15 cellular contexts compared by ENCODE assay signal in genomic region chr3:64067510-64068346, GRCh38. TPM values are rescaled to one million over a fixed set of nuclear protein-coding genes. Genes with fewer than 3 reads are reported as not detected.
DNase-seq lines count a peak whose midpoint lies in the region; ATAC-seq, FAIRE-seq and TF ChIP-seq lines count a peak whose summit lies in the region.
"Had no signal": no experiment of that assay in that cellular context is flagged by ENCODE, and none has a peak within 500 bp of the region (broad histone marks: within the 10 kb centered on the region; RNA-seq: fewer than 3 reads in every experiment).

No MANE protein-coding gene starts in this region.

- DNase-seq in HCEC 1CT: peak; percentile 10
- peak; percentile 18 for DNase-seq in left ventricle myocardium inferior
- no peak for DNase-seq in COLO829 (ENCODE audit: low spot score)
- no peak for DNase-seq in urothelium cell line (ENCODE audit: low spot score)
- no peak for DNase-seq in SHP77 treated with DMSO at 0.1 percent for 48 hours (lab: John Stamatoyannopoulos, UW)
- DNase-seq: activated B cell treated with CpG ODN at 0.5 μM for 24 hours; Caco-2; hypothalamus; MV-4-11; stimulated activated CD4-positive, alpha-beta T cell treated with anti-CD3 and anti-CD28 coated beads, Interleukin-2, amount 100 ng/mL, for 48 hours; T-helper 17 cell had no signal

- H3K4me1 ChIP-seq in ACC112 (ENCODE audit: control insufficient read depth, insufficient read depth, low read length, unreplicated experiment): peaks cover 21% of the 10 kb centered on the region
- peaks cover 31% of the 10 kb centered on the region for H3K4me1 ChIP-seq in left ventricle myocardium inferior

- H3K27me3 ChIP-seq in ACC112 (ENCODE audit: insufficient read depth, low read length) (no peaks in the 10 kb centered on the region), left ventricle myocardium inferior (ENCODE audit: low read depth) (no peaks in the 10 kb centered on the region)
- H3K27me3 ChIP-seq: cardiac muscle cell had no signal

- intact Hi-C loops in left ventricle myocardium inferior (cut with micrococcal nuclease): no loop called here

- H3K9me3 ChIP-seq in left ventricle myocardium inferior (replicated peaks): no peaks in the 10 kb centered on the region
- H3K9me3 ChIP-seq: Caco-2 had no signal

- H3K27ac ChIP-seq in ACC112 (ENCODE audit: low read depth, low read length) (no peak overlapping the region), left ventricle myocardium inferior (replicated peaks) (no peak overlapping the region)
- H3K27ac ChIP-seq: cardiac muscle cell had no signal

- FAIRE-seq in urothelium cell line (lab: Jason Lieb, UNC): no peak

- no peaks in the 10 kb centered on the region for H3K79me2 ChIP-seq in ACC112 (ENCODE audit: control insufficient read depth, insufficient read depth, low read length, unreplicated experiment)

- no peak for TF ChIP-seq CTCF in left ventricle myocardium inferior (IDR thresholded peaks at IDR 0.05; ENCODE audit: borderline replicate concordance)

- ATAC-seq in SK-N-SH treated with all-trans-retinoic acid at 6 μM for 48 hours (no peak; the same call in 2 of the 3 replicates), GM18873 (IDR thresholded peaks at IDR 0.05; ENCODE audit: low FRiP score, unreplicated experiment) (no peak)
- ATAC-seq: T-helper 17 cell had no signal

- H3K36me3 ChIP-seq in ACC112 (ENCODE audit: insufficient read depth, low read length) (no peaks in the 10 kb centered on the region), left ventricle myocardium inferior (no peaks in the 10 kb centered on the region)
- H3K36me3 ChIP-seq: cardiac muscle cell had no signal

- H3K4me3 ChIP-seq in ACC112 (ENCODE audit: low read depth, low read length) (no peak overlapping the region), left ventricle myocardium inferior (no peak overlapping the region)
- H3K4me3 ChIP-seq: cardiac muscle cell had no signal

- peak overlapping the region; percentile 0 for H2AFZ ChIP-seq in ACC112 (ENCODE audit: low read length, unreplicated experiment)

TF ChIP-seq in SK-N-SH treated with all-trans-retinoic acid at 6 μM for 48 hours, 23 proteins besides CTCF, POLR2A, EP300 and RAD21:
- TF ChIP-seq TCF4 (CRISPR knock-in tag; IDR thresholded peaks at IDR 0.05; ENCODE audit: borderline replicate concordance): peak; percentile 21; the same call in 1 of the 2 replicates
- no peak for TF ChIP-seq ZNF70 (CRISPR knock-in tag; IDR thresholded peaks at IDR 0.05)
- TF ChIP-seq POU6F1 (CRISPR knock-in tag; IDR thresholded peaks at IDR 0.05; ENCODE audit: borderline replicate concordance, low read depth): no peak
- TF ChIP-seq ZNF565 (CRISPR knock-in tag; conservative IDR thresholded peaks at IDR 0.05; ENCODE audit: low read depth): no peak
- no peak for TF ChIP-seq ARNTL (CRISPR knock-in tag; IDR thresholded peaks at IDR 0.05; ENCODE audit: borderline replicate concordance, low read depth)
- no peak for TF ChIP-seq BACH2 (CRISPR knock-in tag; IDR thresholded peaks at IDR 0.05; ENCODE audit: borderline replicate concordance)
- no peak for TF ChIP-seq CREB5 (CRISPR knock-in tag; IDR thresholded peaks at IDR 0.05; ENCODE audit: low read depth)
TF ChIP-seq in SK-N-SH treated with all-trans-retinoic acid at 6 μM for 48 hours: peak in this region for 1.

RNA-seq across cellular contexts. Expression of gene PSMD6, which starts 44.4 kb away (rescaled TPM):
- 78.3 TPM for total RNA-seq in left ventricle myocardium inferior

Comparison
In these comparisons a context has a peak if more than half of its experiments do, and no peak if none do; other contexts are left out.
1. DNase-seq: peak in HCEC 1CT (single experiment) and left ventricle myocardium inferior (single experiment); none in COLO829 (single experiment), urothelium cell line (single experiment) and SHP77 treated with DMSO at 0.1 percent for 48 hours (single experiment).